In genomic region chr14:43012817-43013216, GRCh38 we compare ENCODE assay signal across 20 cellular contexts.
DNase-seq lines count a peak whose midpoint lies in the region; FAIRE-seq and TF ChIP-seq lines count a peak whose summit lies in the region.
"Had no signal": no experiment of that assay in that cellular context is flagged by ENCODE, and none has a peak within 500 bp of the region (broad histone marks: within the 10 kb centered on the region; RNA-seq: fewer than 3 reads in every experiment).

No MANE protein-coding gene starts in this region.

- H3K4me3 ChIP-seq in A673 (ENCODE audit: low read depth, low read length, poor library complexity, severe bottlenecking): no peak overlapping the region
- no peak overlapping the region for H3K4me3 ChIP-seq in Karpas-422 (ENCODE audit: low read length)
- no peak overlapping the region for H3K4me3 ChIP-seq in mesendoderm (ENCODE audit: low read length)
- H3K4me3 ChIP-seq: BLaER1 treated with 17β-estradiol and CSF1 and Interleukin-3, amounts not matched to agents 10 nM and 100 nM had no signal

- H2AFZ ChIP-seq in Karpas-422 (ENCODE audit: low read length): peak overlapping the region; percentile 1; the same call in 1 of the 2 replicates

- WGBS in mesendoderm (ENCODE audit: extremely low coverage, insufficient coverage, low lambda C conversion rate): no CpG with 5 or more reads among the region's 1 CpG

- intact Hi-C loops in A673 (cut with micrococcal nuclease; ENCODE audit: unreplicated experiment): loop anchor here (10.0 kb wide), 1 partner anchor 788 kb away; no protein-coding TSS in a partner anchor

- H2BK15ac ChIP-seq in mesendoderm (replicated peaks; ENCODE audit: low read depth): no peak overlapping the region

- peak; percentile 51 for DNase-seq in A673 (ENCODE audit: low spot score)
- no peak for DNase-seq in Karpas-422
- DNase-seq in urothelium cell line (ENCODE audit: low spot score): no peak
- no peak for DNase-seq in mesendoderm
- no peak for DNase-seq in SIG-M5 (lab: John Stamatoyannopoulos, UW)
- DNase-seq: 8988T; AML-193; Caco-2; Calu3; CD4-positive, alpha-beta T cell; CD8-positive, alpha-beta T cell; DMS79 treated with DMSO at 0.1 percent for 48 hours; GF-D8 had no signal

- H3K56ac ChIP-seq in mesendoderm (ENCODE audit: low read length): no peak overlapping the region

- H3K79me2 ChIP-seq in Karpas-422 (ENCODE audit: low read length) (no peaks in the 10 kb centered on the region), mesendoderm (ENCODE audit: control insufficient read depth, insufficient read depth, low read length) (no peaks in the 10 kb centered on the region)

- peak; percentile 20 for FAIRE-seq in urothelium cell line (lab: Jason Lieb, UNC)
- FAIRE-seq: A204.1, D721Med, G401.6, GM12891, GM19239 had no signal

- no peak overlapping the region for H2BK5ac ChIP-seq in mesendoderm (ENCODE audit: low read length)

- H3K18ac ChIP-seq in mesendoderm (ENCODE audit: low read length): no peak overlapping the region

- no peak overlapping the region for H3K4ac ChIP-seq in mesendoderm (ENCODE audit: low read depth, low read length)

- H3K9ac ChIP-seq in Karpas-422 (ENCODE audit: low read length) (no peak overlapping the region), mesendoderm (ENCODE audit: low read length) (no peak overlapping the region)
- H3K9ac ChIP-seq: BLaER1 treated with 17β-estradiol and CSF1 and Interleukin-3, amounts not matched to agents 10 nM and 100 nM had no signal

- H3K27ac ChIP-seq in A673 (ENCODE audit: low read depth, low read length, poor library complexity, severe bottlenecking) (no peak overlapping the region), Karpas-422 (ENCODE audit: low read length) (no peak overlapping the region), mesendoderm (ENCODE audit: low read depth, low read length) (no peak overlapping the region)
- H3K27ac ChIP-seq: BLaER1 treated with 17β-estradiol and CSF1 and Interleukin-3, amounts not matched to agents 10 nM and 100 nM; C4-2B had no signal

- CTCF ChIA-PET in A673 (lab: Charles Lee): no interaction called here

- no peak overlapping the region for H3K23ac ChIP-seq in mesendoderm (ENCODE audit: low read length)

- POLR2A ChIA-PET in A673 (lab: Charles Lee; ENCODE audit: low non-redundant PET): no interaction called here

- H2AK5ac ChIP-seq in mesendoderm (ENCODE audit: low read length): no peak overlapping the region

- H3K4me1 ChIP-seq in A673 (ENCODE audit: insufficient read depth, low read length, poor library complexity, severe bottlenecking) (no peaks in the 10 kb centered on the region), Karpas-422 (ENCODE audit: low read length) (no peaks in the 10 kb centered on the region), mesendoderm (ENCODE audit: control insufficient read depth, low read depth, low read length) (no peaks in the 10 kb centered on the region)
- H3K4me1 ChIP-seq: BLaER1 treated with 17β-estradiol and CSF1 and Interleukin-3, amounts not matched to agents 10 nM and 100 nM; Caco-2 had no signal

- H4K8ac ChIP-seq in mesendoderm (ENCODE audit: low read depth, low read length): no peak overlapping the region

- H4K20me1 ChIP-seq in Karpas-422 (ENCODE audit: insufficient read depth, low read depth, low read length): no peaks in the 10 kb centered on the region
- H4K20me1 ChIP-seq: BLaER1 treated with 17β-estradiol and CSF1 and Interleukin-3, amounts not matched to agents 10 nM and 100 nM had no signal

- H3K4me2 ChIP-seq in Karpas-422 (ENCODE audit: low read depth, low read length, poor library complexity, severe bottlenecking): no peak overlapping the region
- no peak overlapping the region for H3K4me2 ChIP-seq in mesendoderm (ENCODE audit: low read length)
- H3K4me2 ChIP-seq: BLaER1 treated with 17β-estradiol and CSF1 and Interleukin-3, amounts not matched to agents 10 nM and 100 nM had no signal

- H4K5ac ChIP-seq in mesendoderm (ENCODE audit: low read length): no peak overlapping the region

- no peaks in the 10 kb centered on the region for H3K9me2 ChIP-seq in Karpas-422 (replicated peaks; ENCODE audit: insufficient read depth, low read length)

- H3K9me3 ChIP-seq in A673 (ENCODE audit: low read depth, low read length, poor library complexity, severe bottlenecking): peaks cover 7% of the 10 kb centered on the region
- H3K9me3 ChIP-seq in Karpas-422 (ENCODE audit: low read length): peaks cover 52% of the 10 kb centered on the region

- H2BK120ac ChIP-seq in mesendoderm (ENCODE audit: low read depth, low read length): no peak overlapping the region

- no peaks in the 10 kb centered on the region for H3K27me3 ChIP-seq in A673 (replicated peaks; ENCODE audit: insufficient read depth, low read depth, low read length, poor library complexity)
- H3K27me3 ChIP-seq in Karpas-422 (ENCODE audit: low read length): no peaks in the 10 kb centered on the region
- no peaks in the 10 kb centered on the region for H3K27me3 ChIP-seq in mesendoderm (ENCODE audit: insufficient read depth, low read length, poor library complexity)
- H3K27me3 ChIP-seq: BLaER1 treated with 17β-estradiol and CSF1 and Interleukin-3, amounts not matched to agents 10 nM and 100 nM had no signal

- H3K36me3 ChIP-seq in A673 (ENCODE audit: insufficient read depth, low read length, poor library complexity, severe bottlenecking): no peaks in the 10 kb centered on the region
- peaks cover 12% of the 10 kb centered on the region; the same call in 1 of the 2 replicates for H3K36me3 ChIP-seq in Karpas-422 (ENCODE audit: insufficient read depth, low read length)
- no peaks in the 10 kb centered on the region for H3K36me3 ChIP-seq in mesendoderm (ENCODE audit: control insufficient read depth, insufficient read depth, low read length)
- H3K36me3 ChIP-seq: BLaER1 treated with 17β-estradiol and CSF1 and Interleukin-3, amounts not matched to agents 10 nM and 100 nM had no signal

- BruUV-seq in A673 (replicated peaks; lab: Mats Ljungman, UMichigan): no TSS peak

- TF ChIP-seq CTCF in A673 (conservative IDR thresholded peaks at IDR 0.05; ENCODE audit: low read depth, low read length): no peak

- H3K79me1 ChIP-seq in mesendoderm (ENCODE audit: low read length): no peaks in the 10 kb centered on the region
